Comparison of ENCODE assay signal across 9 cellular contexts in the genomic region with DNA sequence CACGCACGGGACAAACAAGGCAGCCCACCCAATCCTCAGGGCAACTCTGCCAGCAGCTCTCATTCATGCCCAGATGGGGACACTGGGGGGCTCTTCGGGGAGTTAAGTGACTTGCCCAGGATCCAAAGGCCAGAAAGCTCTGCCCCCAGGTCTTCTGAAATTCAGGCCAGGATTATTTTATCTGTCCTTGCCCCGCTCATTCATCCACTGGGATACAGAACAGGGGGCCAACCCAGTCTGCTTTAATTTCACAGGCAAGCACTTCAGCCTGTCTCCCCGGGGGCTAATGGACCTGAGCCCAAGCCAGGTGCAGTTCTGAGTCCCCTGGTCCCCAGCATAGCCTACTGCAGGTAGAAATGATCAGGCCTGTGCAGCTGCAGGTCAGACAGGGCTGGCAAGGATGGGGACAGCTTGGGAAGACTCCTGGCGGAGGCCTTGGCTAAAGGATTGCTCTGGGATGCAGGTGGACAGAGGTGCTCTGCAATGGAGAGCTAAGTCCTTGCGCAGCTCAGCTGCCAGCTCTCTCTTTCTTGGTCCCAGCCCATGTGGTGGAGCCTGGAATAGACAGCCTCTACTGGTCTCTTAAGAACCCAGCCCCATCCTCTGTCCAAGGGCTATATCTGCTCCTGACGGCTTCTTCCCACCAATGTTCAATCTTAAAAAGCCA. TPM values are rescaled to one million over a fixed set of nuclear protein-coding genes. Genes with fewer than 3 reads are reported as not detected.
DNase-seq lines count a peak whose midpoint lies in the region; ATAC-seq, FAIRE-seq and TF ChIP-seq lines count a peak whose summit lies in the region.
"Had no signal": no experiment of that assay in that cellular context is flagged by ENCODE, and none has a peak within 500 bp of the region (broad histone marks: within the 10 kb centered on the region; RNA-seq: fewer than 3 reads in every experiment).

No MANE protein-coding gene starts in this region.

- CTCF ChIA-PET in activated naive CD4-positive, alpha-beta T cell treated with anti-CD3 and anti-CD28 coated beads for 36 hours (lab: Charles Lee), result interaction anchor here (0.5 to 8.7 kb wide), 9 partner anchors 9 to 258 kb away, joined by 3 to 163 read pairs (median 3); no protein-coding TSS in a partner anchor
- CTCF ChIA-PET in activated CD4-positive, alpha-beta memory T cell treated with anti-CD3 and anti-CD28 coated beads for 36 hours (lab: Charles Lee), result interaction anchor here (0.5 to 14.8 kb wide), 11 partner anchors 8 to 221 kb away, joined by 3 to 350 read pairs (median 5); a partner anchor contains a TSS

- H3K9me3 ChIP-seq in kidney (ENCODE audit: control insufficient read depth in 1 of 2, low read length in 2 of 2) (no peaks in the 10 kb centered on the region), transverse colon (no peaks in the 10 kb centered on the region)

- in situ Hi-C loops in transverse colon (cut with MboI; ENCODE audit: low pct_ligation_motif_present in 1 of 4, low pct_unique_long_range_greater_than_20kb in 1 of 4, low sequenced_read_pairs in 3 of 4), result loop anchor here in 3 of 4 donors (10.0 to 25.0 kb wide), 3 partner anchors 137 to 189 kb away; a partner anchor contains a TSS

- peaks cover 15% of the 10 kb centered on the region for H3K4me1 Mint-ChIP-seq in activated naive CD4-positive, alpha-beta T cell treated with anti-CD3 and anti-CD28 coated beads for 36 hours (ENCODE audit: low read depth)
- peaks cover 36% of the 10 kb centered on the region for H3K4me1 Mint-ChIP-seq in activated CD4-positive, alpha-beta memory T cell treated with anti-CD3 and anti-CD28 coated beads for 36 hours (ENCODE audit: low read depth)
- peaks cover 24% of the 10 kb centered on the region for H3K4me1 Mint-ChIP-seq in CD14-positive monocyte

- H3K36me3 ChIP-seq in kidney (ENCODE audit: control insufficient read depth in 1 of 2, insufficient read depth in 2 of 2, low read length in 2 of 2) (peaks cover 7 to 8% of the 10 kb centered on the region in 2 donors), transverse colon (peaks cover 0 to 7% (median 0%) of the 10 kb centered on the region in 4 donors)

- peaks cover 16% of the 10 kb centered on the region for H3K27me3 ChIP-seq in transverse colon

- H3K27ac Mint-ChIP-seq in activated naive CD4-positive, alpha-beta T cell treated with anti-CD3 and anti-CD28 coated beads for 36 hours, result no peak overlapping the region
- H3K27ac Mint-ChIP-seq in activated CD4-positive, alpha-beta memory T cell treated with anti-CD3 and anti-CD28 coated beads for 36 hours, result no peak overlapping the region
- H3K27ac Mint-ChIP-seq in CD14-positive monocyte, result no peak overlapping the region
- H3K27ac Mint-ChIP-seq: dendritic cell treated with granulocyte-macrophage colony-stimulating factor and Interleukin-4, amounts not matched to agents 40 ng/mL and 50 ng/mL, for 4 days had no signal

- H3K9ac ChIP-seq in kidney (ENCODE audit: low read length in 2 of 2), result no peak overlapping the region

- peaks cover 25% of the 10 kb centered on the region for H3K36me3 Mint-ChIP-seq in activated naive CD4-positive, alpha-beta T cell treated with anti-CD3 and anti-CD28 coated beads for 36 hours (ENCODE audit: low read depth)
- H3K36me3 Mint-ChIP-seq in activated CD4-positive, alpha-beta memory T cell treated with anti-CD3 and anti-CD28 coated beads for 36 hours, result peaks cover 21% of the 10 kb centered on the region
- peaks cover 33 to 35% of the 10 kb centered on the region in 2 donors for H3K36me3 Mint-ChIP-seq in CD14-positive monocyte

- no peak for FAIRE-seq in kidney (lab: Jason Lieb, UNC)

- intact Hi-C loops in activated naive CD4-positive, alpha-beta T cell treated with anti-CD3 and anti-CD28 coated beads for 36 hours (cut with micrococcal nuclease), result loop anchor here (10.0 kb wide), 1 partner anchor 243 kb away; a partner anchor contains a TSS
- intact Hi-C loops in activated CD4-positive, alpha-beta memory T cell treated with anti-CD3 and anti-CD28 coated beads for 36 hours (cut with micrococcal nuclease), result no loop called here
- intact Hi-C loops in kidney (cut with DNase I), result no loop called here
- intact Hi-C loops in transverse colon (cut with DNase I; ENCODE audit: low total_unique reads), result no loop called here
- intact Hi-C loops in CD14-positive monocyte (cut with micrococcal nuclease), result no loop called here

- peaks cover 0 to 25% of the 10 kb centered on the region in 2 donors for H3K4me1 ChIP-seq in kidney (ENCODE audit: control insufficient read depth in 1 of 2, insufficient read depth in 1 of 2, low read depth in 1 of 2, low read length in 2 of 2)
- peaks cover 11 to 34% (median 31%) of the 10 kb centered on the region in 4 donors for H3K4me1 ChIP-seq in transverse colon

- peak overlapping the region; percentile 60 to 75 for H3K4me3 ChIP-seq in kidney (ENCODE audit: low read length in 2 of 2)
- peak overlapping the region in 1 of 4 donors; percentile 66 for H3K4me3 ChIP-seq in transverse colon

- TF ChIP-seq EP300 in transverse colon (IDR thresholded peaks at IDR 0.05; ENCODE audit: low read depth), result no peak

- H3K4me3 Mint-ChIP-seq in activated naive CD4-positive, alpha-beta T cell treated with anti-CD3 and anti-CD28 coated beads for 36 hours, result peak overlapping the region; percentile 54
- peak overlapping the region; percentile 68 for H3K4me3 Mint-ChIP-seq in activated CD4-positive, alpha-beta memory T cell treated with anti-CD3 and anti-CD28 coated beads for 36 hours
- H3K4me3 Mint-ChIP-seq in CD14-positive monocyte, result peak overlapping the region in 1 of 2 donors; percentile 77

- no peak for TF ChIP-seq POLR2A in transverse colon (IDR thresholded peaks at IDR 0.05)

- TF ChIP-seq CTCF in kidney (IDR thresholded peaks at IDR 0.05; ENCODE audit: borderline replicate concordance, extremely low read depth, insufficient read depth), result no peak
- no peak for TF ChIP-seq CTCF in transverse colon (IDR thresholded peaks at IDR 0.05)
- no peak for TF ChIP-seq CTCF in CD14-positive monocyte (IDR thresholded peaks at IDR 0.05)

- H3K9me3 Mint-ChIP-seq in activated naive CD4-positive, alpha-beta T cell treated with anti-CD3 and anti-CD28 coated beads for 36 hours, result no peaks in the 10 kb centered on the region
- H3K9me3 Mint-ChIP-seq in activated CD4-positive, alpha-beta memory T cell treated with anti-CD3 and anti-CD28 coated beads for 36 hours, result no peaks in the 10 kb centered on the region
- H3K9me3 Mint-ChIP-seq in CD14-positive monocyte, result peaks cover 7 to 22% (median 12%) of the 10 kb centered on the region in 7 donors
- H3K9me3 Mint-ChIP-seq: dendritic cell treated with granulocyte-macrophage colony-stimulating factor and Interleukin-4, amounts not matched to agents 40 ng/mL and 50 ng/mL, for 4 days had no signal

- WGBS in transverse colon (ENCODE audit: low coverage in 1 of 2), 2 donors, result 54% methylated on average over 8 of the region's 8 CpGs; no CpG with 5 or more reads in 1 of the 2 donors

- H3K27ac ChIP-seq in kidney (ENCODE audit: low read depth in 2 of 2, low read length in 2 of 2), result peak overlapping the region in 1 of 2 donors; percentile 85
- H3K27ac ChIP-seq in transverse colon, result peak overlapping the region; percentile 80 to 92 (median 87)

- DNase-seq in activated naive CD4-positive, alpha-beta T cell treated with anti-CD3 and anti-CD28 coated beads for 36 hours, result no peak
- DNase-seq in activated naive CD4-positive, alpha-beta T cell (lab: John Stamatoyannopoulos, UW), result no peak
- no peak for DNase-seq in activated CD4-positive, alpha-beta memory T cell treated with anti-CD3 and anti-CD28 coated beads for 36 hours
- peak; percentile 26 for DNase-seq in kidney
- DNase-seq in transverse colon, result no peak
- DNase-seq in CD14-positive monocyte (ENCODE audit: low spot score), result no peak
- DNase-seq in dermis blood vessel endothelial cell, result no peak

- ATAC-seq in GM21825 (IDR thresholded peaks at IDR 0.05; ENCODE audit: unreplicated experiment), result no peak

- POLR2A ChIA-PET in activated CD4-positive, alpha-beta memory T cell treated with anti-CD3 and anti-CD28 coated beads for 36 hours (lab: Charles Lee), result interaction anchor here (0.5 to 1.8 kb wide), 5 partner anchors 8 to 172 kb away, joined by 3 to 8 read pairs (median 3); a partner anchor contains a TSS

- peaks cover 8% of the 10 kb centered on the region for H3K27me3 Mint-ChIP-seq in activated naive CD4-positive, alpha-beta T cell treated with anti-CD3 and anti-CD28 coated beads for 36 hours (ENCODE audit: low read depth)
- H3K27me3 Mint-ChIP-seq in activated CD4-positive, alpha-beta memory T cell treated with anti-CD3 and anti-CD28 coated beads for 36 hours, result no peaks in the 10 kb centered on the region
- peaks cover 52 to 77% (median 65%) of the 10 kb centered on the region in 3 donors for H3K27me3 Mint-ChIP-seq in CD14-positive monocyte (ENCODE audit: low read depth in 3 of 3)

RNA-seq across cellular contexts. Expression of a gene that starts 0.8 kb away (rescaled TPM):
- 1 to 10 TPM; 1.1 to 1.2 TPM for total RNA-seq in activated naive CD4-positive, alpha-beta T cell treated with anti-CD3 and anti-CD28 coated beads for 36 hours
- 1 to 10 TPM; 5.1 to 5.6 TPM for total RNA-seq in activated CD4-positive, alpha-beta memory T cell treated with anti-CD3 and anti-CD28 coated beads for 36 hours
- total RNA-seq in kidney (16.7 TPM), transverse colon (10 to 100 TPM in 1 of 4 donors, 1 to 10 TPM in 3; 1.5 to 69.1 (median 5.5) TPM), dermis blood vessel endothelial cell (3.5 and 5.3 TPM in 2 replicates)
- polyA plus RNA-seq in kidney (ENCODE audit: insufficient read depth, low read depth, low replicate concordance) (12.1 TPM), CD14-positive monocyte (under 1 TPM; 0.10 to 0.20 TPM)

RNA-seq across cellular contexts. Expression of a gene that starts 8.1 kb away (rescaled TPM):
- total RNA-seq in activated naive CD4-positive, alpha-beta T cell treated with anti-CD3 and anti-CD28 coated beads for 36 hours, result 10 to 100 TPM; 17.7 to 21.1 TPM
- 10 to 100 TPM; 41.7 to 43.2 TPM for total RNA-seq in activated CD4-positive, alpha-beta memory T cell treated with anti-CD3 and anti-CD28 coated beads for 36 hours
- 27.1 TPM for total RNA-seq in kidney
- polyA plus RNA-seq in kidney (ENCODE audit: insufficient read depth, low read depth, low replicate concordance), result 30.2 TPM
- total RNA-seq in transverse colon, result 10 to 100 TPM; 32.2 to 74.8 (median 42.0) TPM
- polyA plus RNA-seq in CD14-positive monocyte, result 10 to 100 TPM; 35.8 to 46.2 TPM
- 18.2 and 26.5 TPM in 2 replicates for total RNA-seq in dermis blood vessel endothelial cell

RNA-seq across cellular contexts. Expression of a gene that starts 8.2 kb away (rescaled TPM):
- total RNA-seq in activated naive CD4-positive, alpha-beta T cell treated with anti-CD3 and anti-CD28 coated beads for 36 hours, result 10 to 100 TPM; 13.8 to 15.3 TPM
- 10 to 100 TPM; 24.1 to 25.7 TPM for total RNA-seq in activated CD4-positive, alpha-beta memory T cell treated with anti-CD3 and anti-CD28 coated beads for 36 hours
- total RNA-seq in kidney (19.8 TPM), transverse colon (10 to 100 TPM; 30.0 to 91.1 (median 55.1) TPM), dermis blood vessel endothelial cell (7.8 and 9.0 TPM in 2 replicates)
- polyA plus RNA-seq in kidney (ENCODE audit: insufficient read depth, low read depth, low replicate concordance) (9.5 TPM), CD14-positive monocyte (1 to 10 TPM; 3.2 to 5.2 TPM)

RNA-seq across cellular contexts. Expression of a gene that starts 13.0 kb away (rescaled TPM):
- 10 to 100 TPM; 11.1 to 12.3 TPM for total RNA-seq in activated naive CD4-positive, alpha-beta T cell treated with anti-CD3 and anti-CD28 coated beads for 36 hours
- 10 to 100 TPM; 34.8 to 36.1 TPM for total RNA-seq in activated CD4-positive, alpha-beta memory T cell treated with anti-CD3 and anti-CD28 coated beads for 36 hours
- total RNA-seq in kidney (37.9 TPM), transverse colon (100 to 1,000 TPM in 1 of 4 donors, 10 to 100 TPM in 3; 29.5 to 136 (median 76.6) TPM), dermis blood vessel endothelial cell (0.65 and 2.0 TPM in 2 replicates)
- polyA plus RNA-seq in kidney (ENCODE audit: insufficient read depth, low read depth, low replicate concordance) (26.7 TPM), CD14-positive monocyte (not detected)

RNA-seq across cellular contexts. Expression of a gene that starts 18.8 kb away (rescaled TPM):
- total RNA-seq in activated naive CD4-positive, alpha-beta T cell treated with anti-CD3 and anti-CD28 coated beads for 36 hours, result 1 to 10 TPM; 3.8 to 4.4 TPM
- 10 to 100 TPM; 14.8 to 20.1 TPM for total RNA-seq in activated CD4-positive, alpha-beta memory T cell treated with anti-CD3 and anti-CD28 coated beads for 36 hours
- 36.4 TPM for total RNA-seq in kidney
- polyA plus RNA-seq in kidney (ENCODE audit: insufficient read depth, low read depth, low replicate concordance), result 35.3 TPM
- total RNA-seq in transverse colon, result 10 to 100 TPM; 39.5 to 65.9 (median 41.2) TPM
- polyA plus RNA-seq in CD14-positive monocyte, result 1 to 10 TPM; 2.7 to 3.8 TPM
- 8.6 and 8.8 TPM in 2 replicates for total RNA-seq in dermis blood vessel endothelial cell
